ENCODE assay signal across 9 cellular contexts in the genomic region with DNA sequence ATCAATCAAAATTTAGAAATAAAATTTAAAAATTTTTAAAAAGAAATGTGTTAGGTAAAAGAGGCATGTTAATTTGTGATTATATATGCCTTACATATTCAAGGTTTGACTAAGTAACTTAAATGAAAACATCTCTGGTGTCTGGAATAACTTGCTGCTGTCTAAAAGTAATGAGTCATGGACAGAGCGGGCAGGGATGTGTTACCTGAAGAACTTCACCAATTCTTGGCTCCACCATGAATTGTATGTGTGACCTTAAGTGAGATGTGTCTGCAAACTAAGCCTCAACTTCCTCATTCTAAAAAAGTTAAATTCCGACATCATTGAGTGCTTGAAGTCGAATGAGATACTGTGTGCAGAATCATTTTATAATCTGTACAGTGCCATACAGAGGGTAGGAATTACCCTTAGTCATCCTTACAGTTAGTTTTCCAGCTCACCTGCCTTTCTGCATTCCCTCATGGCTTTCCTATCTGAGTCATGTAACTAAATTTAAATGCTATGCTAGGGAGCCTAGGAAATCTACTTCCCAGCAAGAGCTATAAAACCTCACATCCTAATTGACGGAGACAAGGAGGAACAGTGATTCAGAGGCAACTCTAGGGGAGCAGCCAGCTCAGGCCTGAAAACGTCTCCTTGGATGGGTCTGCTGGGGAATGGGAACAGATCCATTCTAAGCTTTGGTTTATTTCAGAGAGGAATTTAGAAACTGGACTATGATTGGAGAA.
DNase-seq lines count a peak whose midpoint lies in the region; TF ChIP-seq lines count a peak whose summit lies in the region.
"Had no signal": no experiment of that assay in that cellular context is flagged by ENCODE, and none has a peak within 500 bp of the region (broad histone marks: within the 10 kb centered on the region; RNA-seq: fewer than 3 reads in every experiment).

No MANE protein-coding gene starts in this region.

- DNase-seq in AG20443 (ENCODE audit: low spot score), result peak; percentile 84
- DNase-seq in OCI-M1 (lab: John Stamatoyannopoulos, UW), result peak; percentile 51
- DNase-seq in epithelial cell of proximal tubule (ENCODE audit: low read depth), result peak; percentile 87
- no peak for DNase-seq in D341Med (ENCODE audit: low spot score)
- DNase-seq in DMS 273 (lab: John Stamatoyannopoulos, UW; ENCODE audit: unreplicated experiment), result no peak
- DNase-seq in activated naive CD8-positive, alpha-beta T cell treated with anti-CD3 and anti-CD28 coated beads for 36 hours, result no peak
- DNase-seq in HEK293T (ENCODE audit: extremely low spot score), result no peak
- DNase-seq: stimulated activated CD4-positive, alpha-beta T cell treated with anti-CD3 and anti-CD28 coated beads, Interleukin-12 subunit alpha, Interleukin-12 subunit beta, amount 100 ng/mL, for 4 hours had no signal

- POLR2A ChIA-PET in HEK293T (lab: Yijun Ruan, JAX), result no interaction called here

- H3K4me3 Mint-ChIP-seq in nephron, result peak overlapping the region in 1 of 3 experiments; percentile 12
- H3K4me3 Mint-ChIP-seq in activated naive CD8-positive, alpha-beta T cell treated with anti-CD3 and anti-CD28 coated beads for 36 hours, result no peak overlapping the region

- H3K9me3 Mint-ChIP-seq in nephron, result no peaks in the 10 kb centered on the region
- no peaks in the 10 kb centered on the region for H3K9me3 Mint-ChIP-seq in activated naive CD8-positive, alpha-beta T cell treated with anti-CD3 and anti-CD28 coated beads for 36 hours

- H3K27me3 Mint-ChIP-seq in nephron (ENCODE audit: low read depth), result peaks cover 9% of the 10 kb centered on the region
- H3K27me3 Mint-ChIP-seq in activated naive CD8-positive, alpha-beta T cell treated with anti-CD3 and anti-CD28 coated beads for 36 hours, result peaks cover 17% of the 10 kb centered on the region

- peaks cover 38% of the 10 kb centered on the region for H3K4me1 Mint-ChIP-seq in nephron
- peaks cover 1% of the 10 kb centered on the region for H3K4me1 Mint-ChIP-seq in activated naive CD8-positive, alpha-beta T cell treated with anti-CD3 and anti-CD28 coated beads for 36 hours

- CTCF ChIA-PET in HEK293T (lab: Yijun Ruan, JAX), result interaction anchor here (0.7 kb wide), 1 partner anchor 279 kb away, joined by 3 read pairs; no protein-coding TSS in a partner anchor

- peak overlapping the region; percentile 72 to 88 (median 88) for H3K27ac Mint-ChIP-seq in nephron
- H3K27ac Mint-ChIP-seq in activated naive CD8-positive, alpha-beta T cell treated with anti-CD3 and anti-CD28 coated beads for 36 hours, result no peak overlapping the region

- no peak overlapping the region for H3K4me3 ChIP-seq in epithelial cell of proximal tubule (ENCODE audit: low read depth, low read length)

- H3K36me3 Mint-ChIP-seq in nephron (ENCODE audit: low read depth), result no peaks in the 10 kb centered on the region
- no peaks in the 10 kb centered on the region for H3K36me3 Mint-ChIP-seq in activated naive CD8-positive, alpha-beta T cell treated with anti-CD3 and anti-CD28 coated beads for 36 hours

- TF ChIP-seq CTCF in epithelial cell of proximal tubule (conservative IDR thresholded peaks at IDR 0.05; ENCODE audit: low read depth, low read length), result no peak
- TF ChIP-seq CTCF in nephron (IDR thresholded peaks at IDR 0.05; ENCODE audit: unreplicated experiment in 3 of 3), result no peak

TF ChIP-seq in HEK293T, 16 proteins besides CTCF, POLR2A, EP300 and RAD21:
- no peak for TF ChIP-seq FOXM1 (IDR thresholded peaks at IDR 0.05; ENCODE audit: borderline replicate concordance)
- no peak for TF ChIP-seq BHLHE40 (IDR thresholded peaks at IDR 0.05; ENCODE audit: borderline replicate concordance)
- TF ChIP-seq LEF1 (IDR thresholded peaks at IDR 0.05; ENCODE audit: borderline replicate concordance), result no peak
- no peak for TF ChIP-seq ZNF384 (IDR thresholded peaks at IDR 0.05)
- TF ChIP-seq FOXK2 (IDR thresholded peaks at IDR 0.05), result no peak
- TF ChIP-seq ELF4 (IDR thresholded peaks at IDR 0.05), result no peak
- no peak for TF ChIP-seq SP1 (IDR thresholded peaks at IDR 0.05)
- no peak for TF ChIP-seq PKNOX1 (IDR thresholded peaks at IDR 0.05)
- TF ChIP-seq L3MBTL2 (conservative IDR thresholded peaks at IDR 0.05), result no peak
- TF ChIP-seq NFRKB (IDR thresholded peaks at IDR 0.05), result no peak

Comparison
In these comparisons a context has a peak if more than half of its experiments do, and no peak if none do; other contexts are left out.
1. DNase-seq: peak in AG20443 (single experiment), OCI-M1 (single experiment) and epithelial cell of proximal tubule (single experiment); none in D341Med (single experiment), DMS 273 (single experiment), activated naive CD8-positive, alpha-beta T cell treated with anti-CD3 and anti-CD28 coated beads for 36 hours (single experiment) and HEK293T (single experiment).